In genomic region chr10:7818295-7819125, GRCh38 we compare ENCODE assay signal across 8 cellular contexts. TPM values are rescaled to one million over a fixed set of nuclear protein-coding genes. Genes with fewer than 3 reads are reported as not detected.
DNase-seq lines count a peak whose midpoint lies in the region; ATAC-seq and TF ChIP-seq lines count a peak whose summit lies in the region.

Gene TAF3 (plus strand): TSS chr10:7818505. CDS start chr10:7818710, 205 bp downstream.

- H3K9me3 Mint-ChIP-seq in T-helper 2 cell treated with Interferon-gamma antibody and Interleukin-4, amounts not matched to agents 5 μg/mL and 100 μg/mL, for 36 hours = no peaks in the 10 kb centered on the region

- H3K36me3 Mint-ChIP-seq in T-helper 2 cell treated with Interferon-gamma antibody and Interleukin-4, amounts not matched to agents 5 μg/mL and 100 μg/mL, for 36 hours (ENCODE audit: low read depth) = peaks cover 8% of the 10 kb centered on the region

- H3K36me3 ChIP-seq in ascending aorta (peaks cover 0 to 2% of the 10 kb centered on the region in 2 donors), vagina (no peaks in the 10 kb centered on the region)

- ATAC-seq in GM18508 (IDR thresholded peaks at IDR 0.05; ENCODE audit: insufficient read depth, unreplicated experiment) = peak; percentile 66
- ATAC-seq in HG02884 (IDR thresholded peaks at IDR 0.05; ENCODE audit: unreplicated experiment) = peak; percentile 77

- peak within 1 kb of the TSS; percentile 88 for H3K4me3 ChIP-seq in ascending aorta
- H3K4me3 ChIP-seq in vagina = peak within 1 kb of the TSS; percentile 96

- DNase-seq in NCI-H146 (lab: John Stamatoyannopoulos, UW) (peak; percentile 96), ascending aorta (ENCODE audit: low spot score in 2 of 2) (peak; percentile 54 to 95), hepatic stellate cell (ENCODE audit: low spot score) (peak; percentile 79), putamen (ENCODE audit: low spot score) (peak; percentile 88), vagina (ENCODE audit: extremely low spot score in 2 of 2) (no peak)
- DNase-seq in T-helper 2 cell treated with Interferon-gamma antibody and Interleukin-4, amounts not matched to agents 5 μg/mL and 100 μg/mL, for 36 hours (ENCODE audit: low spot score) = peak; percentile 93

- peak within 1 kb of the TSS; percentile 32 to 61 for H3K27ac ChIP-seq in ascending aorta
- peak within 1 kb of the TSS; percentile 62 for H3K27ac ChIP-seq in vagina

- peak within 1 kb of the TSS; percentile 87 for H3K27ac Mint-ChIP-seq in T-helper 2 cell treated with Interferon-gamma antibody and Interleukin-4, amounts not matched to agents 5 μg/mL and 100 μg/mL, for 36 hours

- no peak for TF ChIP-seq CTCF in ascending aorta (IDR thresholded peaks at IDR 0.05)
- no peak for TF ChIP-seq CTCF in vagina (IDR thresholded peaks at IDR 0.05)

- H3K27me3 ChIP-seq in ascending aorta = no peaks in the 10 kb centered on the region
- no peaks in the 10 kb centered on the region for H3K27me3 ChIP-seq in vagina

- H3K9me3 ChIP-seq in ascending aorta (no peaks in the 10 kb centered on the region), vagina (no peaks in the 10 kb centered on the region)

- peaks cover 20% of the 10 kb centered on the region for H3K4me1 Mint-ChIP-seq in T-helper 2 cell treated with Interferon-gamma antibody and Interleukin-4, amounts not matched to agents 5 μg/mL and 100 μg/mL, for 36 hours (ENCODE audit: low read depth)

- TF ChIP-seq POLR2A in vagina (IDR thresholded peaks at IDR 0.05) = peak in 1 of 2 donors; percentile 25

- H3K4me1 ChIP-seq in ascending aorta = peaks cover 0 to 13% of the 10 kb centered on the region in 2 donors
- H3K4me1 ChIP-seq in vagina = peaks cover 24% of the 10 kb centered on the region

- intact Hi-C loops in ascending aorta (cut with DNase I) (loop anchor here (1.0 kb wide), 1 partner anchor 30 kb away; the partner anchor contains the start of gene ATP5F1C), vagina (cut with DNase I) (no loop called here)

- H3K4me3 Mint-ChIP-seq in T-helper 2 cell treated with Interferon-gamma antibody and Interleukin-4, amounts not matched to agents 5 μg/mL and 100 μg/mL, for 36 hours = peak within 1 kb of the TSS; percentile 93

- H3K27me3 Mint-ChIP-seq in T-helper 2 cell treated with Interferon-gamma antibody and Interleukin-4, amounts not matched to agents 5 μg/mL and 100 μg/mL, for 36 hours (ENCODE audit: low read depth) = peaks cover 19% of the 10 kb centered on the region

RNA-seq across cellular contexts. Expression of gene TAF3, which starts in this region (rescaled TPM):
- total RNA-seq in ascending aorta = 8.5 TPM
- 9.8 TPM for total RNA-seq in vagina

Comparison
In these comparisons a context has a peak if more than half of its experiments do, and no peak if none do; other contexts are left out.
1. DNase-seq: peak in NCI-H146 (single experiment), T-helper 2 cell treated with Interferon-gamma antibody and Interleukin-4, amounts not matched to agents 5 μg/mL and 100 μg/mL, for 36 hours (single experiment), ascending aorta (2 of 2), hepatic stellate cell (single experiment) and putamen (single experiment); none in vagina (0 of 2).